ENCODE assay signal across 12 cellular contexts in genomic region chr7:66125052-66125694, GRCh38. TPM values are rescaled to one million over a fixed set of nuclear protein-coding genes. Genes with fewer than 3 reads are reported as not detected.
DNase-seq lines count a peak whose midpoint lies in the region; ATAC-seq and TF ChIP-seq lines count a peak whose summit lies in the region.
"Had no signal": no experiment of that assay in that cellular context is flagged by ENCODE, and none has a peak within 500 bp of the region (broad histone marks: within the 10 kb centered on the region; RNA-seq: fewer than 3 reads in every experiment).

No MANE protein-coding gene starts in this region.

- no peak for TF ChIP-seq EP300 in stomach (IDR thresholded peaks at IDR 0.05)

- ATAC-seq in activated T-cell treated with anti-CD3 and anti-CD28 coated beads, Interleukin-2, amount 50 U/mL, for 72 hours (replicated peaks in 1 of 2): peak in 1 of 2 donors; percentile 23
- ATAC-seq in activated CD8-positive, alpha-beta T cell treated with anti-CD3 and anti-CD28 coated beads, Interleukin-2, amount 10 ng/mL, durations not matched to agents 7 days and 5 days: peak; percentile 38
- ATAC-seq: lower lobe of right lung had no signal

- H3K9me3 ChIP-seq in left ventricle myocardium inferior (replicated peaks) (no peaks in the 10 kb centered on the region), stomach (no peaks in the 10 kb centered on the region), tibial artery (no peaks in the 10 kb centered on the region)
- H3K9me3 ChIP-seq: lower lobe of right lung had no signal

- intact Hi-C loops in left ventricle myocardium inferior (cut with micrococcal nuclease) (no loop called here), stomach (cut with DNase I; ENCODE audit: low total_unique reads) (no loop called here), tibial artery (cut with DNase I; ENCODE audit: low total_unique reads) (no loop called here)

- peak overlapping the region; percentile 10 to 61 for H3K4me3 Mint-ChIP-seq in activated T-cell treated with anti-CD3 and anti-CD28 coated beads, Interleukin-2, amount 50 U/mL, for 72 hours
- no peak overlapping the region for H3K4me3 Mint-ChIP-seq in activated CD8-positive, alpha-beta T cell treated with anti-CD3 and anti-CD28 coated beads, Interleukin-2, amount 10 ng/mL, durations not matched to agents 7 days and 5 days

- H3K27me3 ChIP-seq in left ventricle myocardium inferior (ENCODE audit: low read depth) (no peaks in the 10 kb centered on the region), stomach (no peaks in the 10 kb centered on the region), tibial artery (no peaks in the 10 kb centered on the region)

- no peak for TF ChIP-seq CTCF in left ventricle myocardium inferior (IDR thresholded peaks at IDR 0.05; ENCODE audit: borderline replicate concordance)
- TF ChIP-seq CTCF in stomach (IDR thresholded peaks at IDR 0.05): no peak
- TF ChIP-seq CTCF in tibial artery (IDR thresholded peaks at IDR 0.05): no peak

- WGBS in stomach, 5 donors: 32 to 39% (median 35%) methylated on average over 4 of the region's 4 CpGs

- H3K9me3 Mint-ChIP-seq in activated T-cell treated with anti-CD3 and anti-CD28 coated beads, Interleukin-2, amount 50 U/mL, for 72 hours: no peaks in the 10 kb centered on the region
- no peaks in the 10 kb centered on the region for H3K9me3 Mint-ChIP-seq in activated CD8-positive, alpha-beta T cell treated with anti-CD3 and anti-CD28 coated beads, Interleukin-2, amount 10 ng/mL, durations not matched to agents 7 days and 5 days (ENCODE audit: insufficient read depth)

- H3K4me1 ChIP-seq in left ventricle myocardium inferior (peaks cover 65% of the 10 kb centered on the region), stomach (peaks cover 25 to 72% (median 50%) of the 10 kb centered on the region in 4 donors), tibial artery (peaks cover 0 to 21% (median 11%) of the 10 kb centered on the region in 4 donors)

- H3K27me3 Mint-ChIP-seq in activated T-cell treated with anti-CD3 and anti-CD28 coated beads, Interleukin-2, amount 50 U/mL, for 72 hours (ENCODE audit: low read depth): no peaks in the 10 kb centered on the region
- no peaks in the 10 kb centered on the region for H3K27me3 Mint-ChIP-seq in activated CD8-positive, alpha-beta T cell treated with anti-CD3 and anti-CD28 coated beads, Interleukin-2, amount 10 ng/mL, durations not matched to agents 7 days and 5 days (ENCODE audit: low read depth)

- H3K27ac Mint-ChIP-seq in activated T-cell treated with anti-CD3 and anti-CD28 coated beads, Interleukin-2, amount 50 U/mL, for 72 hours: peak overlapping the region; percentile 97
- H3K27ac Mint-ChIP-seq in activated CD8-positive, alpha-beta T cell treated with anti-CD3 and anti-CD28 coated beads, Interleukin-2, amount 10 ng/mL, durations not matched to agents 7 days and 5 days: peak overlapping the region; percentile 11

- no peak for TF ChIP-seq POLR2A in stomach (IDR thresholded peaks at IDR 0.05)

- peaks cover 0 to 4% of the 10 kb centered on the region in 2 donors for H3K36me3 Mint-ChIP-seq in activated T-cell treated with anti-CD3 and anti-CD28 coated beads, Interleukin-2, amount 50 U/mL, for 72 hours (ENCODE audit: insufficient read depth in 2 of 2)
- H3K36me3 Mint-ChIP-seq in activated CD8-positive, alpha-beta T cell treated with anti-CD3 and anti-CD28 coated beads, Interleukin-2, amount 10 ng/mL, durations not matched to agents 7 days and 5 days (ENCODE audit: low read depth): peaks cover 24% of the 10 kb centered on the region

- DNase-seq in activated T-cell treated with anti-CD3 and anti-CD28 coated beads, Interleukin-2, amount 50 U/mL, for 72 hours: no peak
- no peak for DNase-seq in activated T-cell treated with anti-CD3 and anti-CD28 coated beads, Interleukin-2, amount 50 U/mL, for 48 hours
- DNase-seq in activated CD8-positive, alpha-beta T cell treated with anti-CD3 and anti-CD28 coated beads, Interleukin-2, amount 10 ng/mL, durations not matched to agents 7 days and 5 days: no peak
- DNase-seq in left ventricle myocardium inferior: no peak
- DNase-seq in stomach: no peak
- DNase-seq in NCI-H510A (lab: John Stamatoyannopoulos, UW): no peak
- no peak for DNase-seq in tibial artery
- no peak for DNase-seq in NK-92 treated with Interleukin-12 subunit alpha and Interleukin-12 subunit beta, amount 100 ng/mL, for 24 hours (lab: John Stamatoyannopoulos, UW)
- DNase-seq: H7, lower lobe of right lung, NCI-H510A treated with DMSO at 0.1 percent for 48 hours, right cardiac atrium had no signal

- H3K36me3 ChIP-seq in left ventricle myocardium inferior (peaks cover 7% of the 10 kb centered on the region), stomach (peaks cover 0 to 9% (median 3%) of the 10 kb centered on the region in 4 donors), tibial artery (peaks cover 0 to 6% (median 1%) of the 10 kb centered on the region in 3 donors)

- H3K4me3 ChIP-seq in left ventricle myocardium inferior: no peak overlapping the region
- H3K4me3 ChIP-seq in stomach: no peak overlapping the region
- no peak overlapping the region for H3K4me3 ChIP-seq in tibial artery
- H3K4me3 ChIP-seq: lower lobe of right lung had no signal

- POLR2A ChIA-PET in activated CD8-positive, alpha-beta T cell treated with anti-CD3 and anti-CD28 coated beads, Interleukin-2, amount 10 ng/mL, durations not matched to agents 7 days and 5 days (lab: Charles Lee): interaction anchor here (1.0 to 3.0 kb wide), 2 partner anchors 10 to 368 kb away, joined by 3 to 10 read pairs; partner anchors contain the start of gene CRCP

- peaks cover 24% of the 10 kb centered on the region for H3K4me1 Mint-ChIP-seq in activated T-cell treated with anti-CD3 and anti-CD28 coated beads, Interleukin-2, amount 50 U/mL, for 72 hours (ENCODE audit: low read depth)
- peaks cover 44% of the 10 kb centered on the region for H3K4me1 Mint-ChIP-seq in activated CD8-positive, alpha-beta T cell treated with anti-CD3 and anti-CD28 coated beads, Interleukin-2, amount 10 ng/mL, durations not matched to agents 7 days and 5 days (ENCODE audit: low read depth)

- CTCF ChIA-PET in activated CD8-positive, alpha-beta T cell treated with anti-CD3 and anti-CD28 coated beads, Interleukin-2, amount 10 ng/mL, durations not matched to agents 7 days and 5 days (lab: Charles Lee): interaction anchor here (2.0 kb wide), 1 partner anchor 10 kb away, joined by 9 read pairs; the partner anchor contains the start of gene CRCP

- peak overlapping the region; percentile 62 for H3K27ac ChIP-seq in left ventricle myocardium inferior (replicated peaks)
- peak overlapping the region in 3 of 5 donors; percentile 1 to 49 (median 29) for H3K27ac ChIP-seq in stomach
- H3K27ac ChIP-seq in tibial artery: no peak overlapping the region
- H3K27ac ChIP-seq: lower lobe of right lung had no signal

RNA-seq across cellular contexts. Expression of gene CRCP, which starts 10.5 kb away (rescaled TPM):
- total RNA-seq in activated T-cell treated with anti-CD3 and anti-CD28 coated beads, Interleukin-2, amount 50 U/mL, for 72 hours: 10 to 100 TPM; 36.3 to 48.8 TPM
- 10 to 100 TPM; 29.0 to 31.3 TPM for total RNA-seq in activated CD8-positive, alpha-beta T cell treated with anti-CD3 and anti-CD28 coated beads, Interleukin-2, amount 10 ng/mL, durations not matched to agents 7 days and 5 days
- 23.2 TPM for total RNA-seq in left ventricle myocardium inferior
- total RNA-seq in stomach: 10 to 100 TPM; 22.8 to 99.5 (median 30.9) TPM
- 10 to 100 TPM; 15.7 to 28.3 (median 25.7) TPM for polyA plus RNA-seq in stomach

RNA-seq across cellular contexts. Expression of gene ASL, which starts 49.6 kb away (rescaled TPM):
- total RNA-seq in activated T-cell treated with anti-CD3 and anti-CD28 coated beads, Interleukin-2, amount 50 U/mL, for 72 hours: 10 to 100 TPM; 13.8 to 16.6 TPM
- 10 to 100 TPM; 29.9 to 34.1 TPM for total RNA-seq in activated CD8-positive, alpha-beta T cell treated with anti-CD3 and anti-CD28 coated beads, Interleukin-2, amount 10 ng/mL, durations not matched to agents 7 days and 5 days
- total RNA-seq in left ventricle myocardium inferior (8.5 TPM), stomach (100 to 1,000 TPM in 2 of 5 donors, 10 to 100 TPM in 3; 42.8 to 369 (median 71.0) TPM)
- 10 to 100 TPM; 49.7 to 88.4 (median 80.3) TPM for polyA plus RNA-seq in stomach

Comparison
In these comparisons a context has a peak if more than half of its experiments do, and no peak if none do; other contexts are left out.
1. H3K27ac ChIP-seq: peak in left ventricle myocardium inferior (single experiment) and stomach (3 of 5); none in tibial artery (0 of 2).